In the genomic region with DNA sequence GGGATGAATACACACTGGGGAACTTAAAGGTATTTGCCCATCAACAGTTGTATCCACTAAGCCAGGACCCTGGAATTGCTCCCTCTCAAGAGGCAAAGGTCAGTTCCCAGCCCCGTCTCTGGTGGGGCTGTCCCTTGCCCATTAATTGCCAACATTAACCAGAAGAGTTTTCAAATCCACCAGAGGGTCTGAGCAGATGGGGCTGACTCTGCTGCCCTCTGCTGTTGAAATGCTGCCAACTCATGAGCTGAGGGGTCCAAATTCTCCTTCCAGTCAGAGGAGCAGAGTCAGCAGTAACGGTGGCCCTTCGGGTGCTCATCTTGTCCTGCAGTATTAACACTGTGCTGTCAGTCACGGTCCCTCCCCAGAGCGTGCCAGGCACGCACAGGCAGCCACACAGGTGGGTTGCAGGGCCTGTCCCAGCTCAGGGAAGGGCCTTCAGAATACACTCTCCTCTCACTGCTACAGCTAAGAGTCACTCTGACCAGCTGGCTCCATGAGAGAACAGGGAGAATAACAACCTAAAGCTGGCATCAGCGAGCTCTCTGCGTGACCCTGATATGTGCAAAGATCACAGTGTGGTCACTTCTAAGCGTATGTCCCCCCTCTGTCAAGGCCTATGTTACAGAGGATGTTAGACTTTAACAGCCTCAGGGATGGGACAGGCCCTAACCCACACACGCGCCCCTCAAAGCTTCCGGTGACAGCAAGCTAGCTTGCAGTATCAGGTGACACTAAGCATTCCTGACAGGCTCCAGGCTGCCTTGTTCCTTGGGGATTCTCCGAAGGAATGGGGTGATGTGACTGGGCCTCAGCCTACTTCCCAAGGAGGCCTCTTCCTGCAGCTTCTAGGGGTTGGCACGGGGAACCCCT, we compare ENCODE assay signal across 9 cellular contexts. TPM values are rescaled to one million over a fixed set of nuclear protein-coding genes. Genes with fewer than 3 reads are reported as not detected.
DNase-seq lines count a peak whose midpoint lies in the region; ATAC-seq and TF ChIP-seq lines count a peak whose summit lies in the region.
"Had no signal": no experiment of that assay in that cellular context is flagged by ENCODE, and none has a peak within 500 bp of the region (broad histone marks: within the 10 kb centered on the region; RNA-seq: fewer than 3 reads in every experiment).

No MANE protein-coding gene starts in this region.

- H3K9me3 Mint-ChIP-seq in activated CD4-positive, alpha-beta memory T cell treated with anti-CD3 and anti-CD28 coated beads, Interleukin-2, amount 10 ng/mL, durations not matched to agents 7 days and 5 days: no peaks in the 10 kb centered on the region

- H3K27ac ChIP-seq in mesenchymal stem cell (ENCODE audit: low read length, poor library complexity, severe bottlenecking): peak overlapping the region; percentile 58

- H2BK5ac ChIP-seq in mesenchymal stem cell (ENCODE audit: low read depth, low read length, poor library complexity, severe bottlenecking): peak overlapping the region; percentile 21

- 57% methylated on average over 14 of the region's 14 CpGs for WGBS in mesenchymal stem cell

- peak overlapping the region in 1 of 2 experiments; percentile 81 for H3K14ac ChIP-seq in mesenchymal stem cell (ENCODE audit: low read length in 2 of 2)

- peaks cover 32% of the 10 kb centered on the region for H3K79me1 ChIP-seq in mesenchymal stem cell (replicated peaks; ENCODE audit: low read length, poor library complexity, severe bottlenecking)

- H4K8ac ChIP-seq in mesenchymal stem cell (ENCODE audit: low read length): peak overlapping the region; percentile 39

- DNase-seq in COLO829 (ENCODE audit: low spot score) (peak; percentile 46), HEK293T (ENCODE audit: extremely low spot score) (peak; percentile 68), NCI-H69 (lab: John Stamatoyannopoulos, UW) (peak; percentile 55), mesenchymal stem cell (peak; percentile 73)
- DNase-seq in activated CD4-positive, alpha-beta memory T cell treated with anti-CD3 and anti-CD28 coated beads, Interleukin-2, amount 10 ng/mL, durations not matched to agents 7 days and 5 days: peak; percentile 80
- peak; percentile 62 for DNase-seq in effector CD4-positive, alpha-beta T cell
- peak; percentile 51 for DNase-seq in stimulated activated CD8-positive, alpha-beta memory T cell treated with anti-CD3 and anti-CD28 coated beads, Interleukin-4, amount 100 ng/mL, for 24 hours (ENCODE audit: low read depth)

- no peak overlapping the region for H2AFZ ChIP-seq in mesenchymal stem cell (ENCODE audit: low read depth, low read length)

- H3K4me1 Mint-ChIP-seq in activated CD4-positive, alpha-beta memory T cell treated with anti-CD3 and anti-CD28 coated beads, Interleukin-2, amount 10 ng/mL, durations not matched to agents 7 days and 5 days: peaks cover 14% of the 10 kb centered on the region

- H3K4me3 Mint-ChIP-seq in activated CD4-positive, alpha-beta memory T cell treated with anti-CD3 and anti-CD28 coated beads, Interleukin-2, amount 10 ng/mL, durations not matched to agents 7 days and 5 days: no peak overlapping the region
- H3K4me3 Mint-ChIP-seq: IgD-negative memory B cell had no signal

- H3K36me3 Mint-ChIP-seq in activated CD4-positive, alpha-beta memory T cell treated with anti-CD3 and anti-CD28 coated beads, Interleukin-2, amount 10 ng/mL, durations not matched to agents 7 days and 5 days (ENCODE audit: low read depth): peaks cover 63% of the 10 kb centered on the region

- H3K9me3 ChIP-seq in mesenchymal stem cell (ENCODE audit: control insufficient read depth, low read length): no peaks in the 10 kb centered on the region

- ATAC-seq in HG03175 (IDR thresholded peaks at IDR 0.05; ENCODE audit: unreplicated experiment): no peak

- POLR2A ChIA-PET in HEK293T (lab: Yijun Ruan, JAX): no interaction called here
- POLR2A ChIA-PET in activated CD4-positive, alpha-beta memory T cell treated with anti-CD3 and anti-CD28 coated beads, Interleukin-2, amount 10 ng/mL, durations not matched to agents 7 days and 5 days (lab: Charles Lee): interaction anchor here (0.7 to 6.6 kb wide), 7 partner anchors 10 to 132 kb away, joined by 3 to 34 read pairs (median 4); a partner anchor contains a TSS

- H3K27me3 ChIP-seq in mesenchymal stem cell (ENCODE audit: control insufficient read depth in 1 of 2, insufficient read depth in 1 of 2, low read length in 2 of 2): no peaks in the 10 kb centered on the region

- peaks cover 34% of the 10 kb centered on the region for H3K4me1 ChIP-seq in mesenchymal stem cell (ENCODE audit: control insufficient read depth, insufficient read depth, low read depth, low read length)

- peak overlapping the region in 1 of 2 experiments; percentile 24 for H3K4ac ChIP-seq in mesenchymal stem cell (ENCODE audit: low read depth in 1 of 2, low read length in 2 of 2)

- peak overlapping the region; percentile 52 for H3K27ac Mint-ChIP-seq in activated CD4-positive, alpha-beta memory T cell treated with anti-CD3 and anti-CD28 coated beads, Interleukin-2, amount 10 ng/mL, durations not matched to agents 7 days and 5 days

- H4K91ac ChIP-seq in mesenchymal stem cell (ENCODE audit: low read length): no peak overlapping the region

- H3K27me3 Mint-ChIP-seq in activated CD4-positive, alpha-beta memory T cell treated with anti-CD3 and anti-CD28 coated beads, Interleukin-2, amount 10 ng/mL, durations not matched to agents 7 days and 5 days: no peaks in the 10 kb centered on the region
- H3K27me3 Mint-ChIP-seq: IgD-negative memory B cell had no signal

- CTCF ChIA-PET in HEK293T (lab: Yijun Ruan, JAX): interaction anchor here (0.6 to 1.4 kb wide), 15 partner anchors 9 to 439 kb away, joined by 3 to 10 read pairs (median 5); a partner anchor contains a TSS
- CTCF ChIA-PET in activated CD4-positive, alpha-beta memory T cell treated with anti-CD3 and anti-CD28 coated beads, Interleukin-2, amount 10 ng/mL, durations not matched to agents 7 days and 5 days (lab: Charles Lee): interaction anchor here (0.6 to 10.6 kb wide), 39 partner anchors 9 to 438 kb away, joined by 3 to 213 read pairs (median 5); a partner anchor contains a TSS

- H2AK5ac ChIP-seq in mesenchymal stem cell (ENCODE audit: low read length, severe bottlenecking): no peak overlapping the region

- no peak overlapping the region for H3K23ac ChIP-seq in mesenchymal stem cell (ENCODE audit: low read length in 2 of 2)

- no peak overlapping the region for H2BK15ac ChIP-seq in mesenchymal stem cell (ENCODE audit: low read depth, poor library complexity, severe bottlenecking)

- H2BK120ac ChIP-seq in mesenchymal stem cell (ENCODE audit: low read depth, low read length): no peak overlapping the region

- peak overlapping the region; percentile 16 to 68 for H3K18ac ChIP-seq in mesenchymal stem cell (ENCODE audit: low read depth in 1 of 2, low read length in 2 of 2)

- no peak overlapping the region for H3K4me3 ChIP-seq in mesenchymal stem cell (ENCODE audit: insufficient read depth in 1 of 2, low read depth in 1 of 2, low read length in 2 of 2)

- H3K9ac ChIP-seq in mesenchymal stem cell (ENCODE audit: low read length): no peak overlapping the region

- peaks cover 62 to 69% of the 10 kb centered on the region in 2 experiments for H3K36me3 ChIP-seq in mesenchymal stem cell (ENCODE audit: control insufficient read depth in 1 of 2, insufficient read depth in 2 of 2, low read depth in 1 of 2, low read length in 2 of 2)

- peak overlapping the region in 1 of 2 experiments; percentile 15 for H2BK12ac ChIP-seq in mesenchymal stem cell (ENCODE audit: low read length in 2 of 2)

- H3K4me2 ChIP-seq in mesenchymal stem cell (ENCODE audit: low read length, poor library complexity, severe bottlenecking): peak overlapping the region; percentile 15

TF ChIP-seq in HEK293T, 16 proteins besides CTCF, POLR2A, EP300 and RAD21:
- no peak for TF ChIP-seq SUZ12 (IDR thresholded peaks at IDR 0.05)
- no peak for TF ChIP-seq ELF4 (IDR thresholded peaks at IDR 0.05)
- no peak for TF ChIP-seq HDGF (IDR thresholded peaks at IDR 0.05; ENCODE audit: borderline replicate concordance)
- TF ChIP-seq L3MBTL2 (conservative IDR thresholded peaks at IDR 0.05): no peak
- no peak for TF ChIP-seq CTBP1 (IDR thresholded peaks at IDR 0.05; ENCODE audit: borderline replicate concordance)
- TF ChIP-seq ZNF384 (IDR thresholded peaks at IDR 0.05): no peak
- TF ChIP-seq BHLHE40 (IDR thresholded peaks at IDR 0.05; ENCODE audit: borderline replicate concordance): no peak
- no peak for TF ChIP-seq NFRKB (IDR thresholded peaks at IDR 0.05)
- no peak for TF ChIP-seq FOXM1 (IDR thresholded peaks at IDR 0.05; ENCODE audit: borderline replicate concordance)
- TF ChIP-seq FOXA1 (IDR thresholded peaks at IDR 0.05): no peak
- TF ChIP-seq, protein P1, sequence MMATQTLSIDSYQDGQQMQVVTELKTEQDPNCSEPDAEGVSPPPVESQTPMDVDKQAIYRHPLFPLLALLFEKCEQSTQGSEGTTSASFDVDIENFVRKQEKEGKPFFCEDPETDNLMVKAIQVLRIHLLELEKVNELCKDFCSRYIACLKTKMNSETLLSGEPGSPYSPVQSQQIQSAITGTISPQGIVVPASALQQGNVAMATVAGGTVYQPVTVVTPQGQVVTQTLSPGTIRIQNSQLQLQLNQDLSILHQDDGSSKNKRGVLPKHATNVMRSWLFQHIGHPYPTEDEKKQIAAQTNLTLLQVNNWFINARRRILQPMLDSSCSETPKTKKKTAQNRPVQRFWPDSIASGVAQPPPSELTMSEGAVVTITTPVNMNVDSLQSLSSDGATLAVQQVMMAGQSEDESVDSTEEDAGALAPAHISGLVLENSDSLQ (IDR thresholded peaks at IDR 0.05): no peak
- TF ChIP-seq TARDBP (IDR thresholded peaks at IDR 0.05): no peak
- TF ChIP-seq ARNT (IDR thresholded peaks at IDR 0.05): no peak
- no peak for TF ChIP-seq SP1 (IDR thresholded peaks at IDR 0.05)
- no peak for TF ChIP-seq FOXK2 (IDR thresholded peaks at IDR 0.05)
- no peak for TF ChIP-seq LEF1 (IDR thresholded peaks at IDR 0.05; ENCODE audit: borderline replicate concordance)
TF ChIP-seq in HEK293T: peak in this region for 0.

RNA-seq across cellular contexts. Expression of a gene that starts 10.9 kb away (rescaled TPM):
- 1 to 10 TPM; 1.5 to 1.6 TPM for total RNA-seq in activated CD4-positive, alpha-beta memory T cell treated with anti-CD3 and anti-CD28 coated beads, Interleukin-2, amount 10 ng/mL, durations not matched to agents 7 days and 5 days
- 0.32 TPM for polyA plus RNA-seq in mesenchymal stem cell (2013, experiment 1 of 2)
- polyA plus RNA-seq in mesenchymal stem cell (2013, experiment 2 of 2): 0.29 TPM
- polyA plus RNA-seq: IgD-negative memory B cell had no signal
